Comparison of ENCODE assay signal across 20 cellular contexts in the genomic region with DNA sequence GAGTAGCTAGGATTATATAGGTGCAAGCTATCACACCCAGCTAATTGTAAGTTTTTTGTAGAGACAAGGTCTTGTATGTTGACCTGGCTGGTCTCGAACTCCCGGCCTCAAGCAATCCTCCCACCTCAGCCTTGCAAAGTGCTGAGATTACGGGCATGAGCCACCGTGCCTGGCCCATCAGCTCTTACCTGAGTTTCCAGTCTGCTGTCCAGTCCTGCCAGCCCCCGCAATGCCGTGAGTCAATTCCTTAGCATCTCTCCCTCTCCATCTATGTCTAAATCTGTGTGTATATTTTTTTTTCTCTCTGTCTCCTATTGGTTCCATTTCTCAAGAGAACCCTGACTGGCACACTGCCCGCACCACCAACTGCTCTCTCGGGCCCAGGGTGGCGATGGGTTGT.
DNase-seq lines count a peak whose midpoint lies in the region; ATAC-seq and TF ChIP-seq lines count a peak whose summit lies in the region.
"Had no signal": no experiment of that assay in that cellular context is flagged by ENCODE, and none has a peak within 500 bp of the region (broad histone marks: within the 10 kb centered on the region; RNA-seq: fewer than 3 reads in every experiment).

No MANE protein-coding gene starts in this region.

- DNase-seq in activated effector memory CD4-positive, alpha-beta T cell treated with anti-CD3 and anti-CD28 coated beads, Interleukin-2, amount 50 U/mL, for 16 hours = peak; percentile 37
- no peak for DNase-seq in activated effector memory CD4-positive, alpha-beta T cell treated with Interleukin-2 at 50 U/mL for 16 hours
- DNase-seq in mesenteric fat pad (ENCODE audit: low spot score) (peak; percentile 71), stomach (peak; percentile 22), HEK293T (ENCODE audit: extremely low spot score) (no peak)
- DNase-seq in activated CD4-positive, alpha-beta T cell treated with anti-CD3 and anti-CD28 coated beads, Interleukin-2, amount 10 ng/mL, durations not matched to agents 24 days and 14 days = no peak
- DNase-seq: 8988T; ACHN; AML-193; BE2C; CD4-positive, alpha-beta T cell; CD8-positive, alpha-beta memory T cell; DMS153; DND-41; GOT3 had no signal

- no peaks in the 10 kb centered on the region for H3K36me3 ChIP-seq in stomach
- H3K36me3 ChIP-seq: BE2C; BLaER1 treated with 17β-estradiol and CSF1 and Interleukin-3, amounts not matched to agents 10 nM and 100 nM; HAP-1 had no signal

- CTCF ChIA-PET in HEK293T (lab: Yijun Ruan, JAX) = no interaction called here

- H3K4me3 ChIP-seq in stomach = no peak overlapping the region
- H3K4me3 ChIP-seq: A549; BLaER1 treated with 17β-estradiol and CSF1 and Interleukin-3, amounts not matched to agents 10 nM and 100 nM; HAP-1 had no signal

- no peak for TF ChIP-seq CTCF in stomach (IDR thresholded peaks at IDR 0.05)

- TF ChIP-seq POLR2A in stomach (IDR thresholded peaks at IDR 0.05) = no peak

- POLR2A ChIA-PET in HEK293T (lab: Yijun Ruan, JAX) = no interaction called here

- H3K36me3 Mint-ChIP-seq in activated CD4-positive, alpha-beta T cell treated with anti-CD3 and anti-CD28 coated beads, Interleukin-2, amount 10 ng/mL, durations not matched to agents 24 days and 14 days (ENCODE audit: low read depth) = no peaks in the 10 kb centered on the region
- peaks cover 19% of the 10 kb centered on the region for H3K36me3 Mint-ChIP-seq in stimulated activated memory B cell treated with anti-CD40 and anti-IgM and Interleukin-4, amounts not matched to agents 10 μg/mL and 1 μg/mL and 100 μg/mL, for 72 hours
- H3K36me3 Mint-ChIP-seq: CD14-positive monocyte had no signal

- H3K27me3 ChIP-seq in stomach = no peaks in the 10 kb centered on the region
- H3K27me3 ChIP-seq: BE2C; BLaER1 treated with 17β-estradiol and CSF1 and Interleukin-3, amounts not matched to agents 10 nM and 100 nM had no signal

- intact Hi-C loops in stomach (cut with DNase I; ENCODE audit: low total_unique reads) = no loop called here
- intact Hi-C loops in activated CD4-positive, alpha-beta T cell treated with anti-CD3 and anti-CD28 coated beads, Interleukin-2, amount 10 ng/mL, durations not matched to agents 24 days and 14 days (cut with micrococcal nuclease) = no loop called here

- H3K4me3 Mint-ChIP-seq in activated CD4-positive, alpha-beta T cell treated with anti-CD3 and anti-CD28 coated beads, Interleukin-2, amount 10 ng/mL, durations not matched to agents 24 days and 14 days = no peak overlapping the region
- no peak overlapping the region for H3K4me3 Mint-ChIP-seq in stimulated activated memory B cell treated with anti-CD40 and anti-IgM and Interleukin-4, amounts not matched to agents 10 μg/mL and 1 μg/mL and 100 μg/mL, for 72 hours
- H3K4me3 Mint-ChIP-seq: CD14-positive monocyte; CD4-positive, alpha-beta T cell; CD8-positive, alpha-beta memory T cell had no signal

- H3K4me1 ChIP-seq in stomach = no peaks in the 10 kb centered on the region
- H3K4me1 ChIP-seq: A549, BE2C, HAP-1 had no signal

- 93 to 98% (median 95%) methylated on average over 9 of the region's 9 CpGs for WGBS in stomach, 5 donors

- no peak overlapping the region for H3K27ac ChIP-seq in stomach
- H3K27ac ChIP-seq: A549; BLaER1 treated with 17β-estradiol and CSF1 and Interleukin-3, amounts not matched to agents 10 nM and 100 nM had no signal

- peaks cover 0 to 6% (median 3%) of the 10 kb centered on the region in 4 donors for H3K9me3 ChIP-seq in stomach
- H3K9me3 ChIP-seq: A549; BE2C; BLaER1 treated with 17β-estradiol and CSF1 and Interleukin-3, amounts not matched to agents 10 nM and 100 nM; HAP-1 had no signal

- no peak overlapping the region for H3K27ac Mint-ChIP-seq in activated CD4-positive, alpha-beta T cell treated with anti-CD3 and anti-CD28 coated beads, Interleukin-2, amount 10 ng/mL, durations not matched to agents 24 days and 14 days
- no peak overlapping the region for H3K27ac Mint-ChIP-seq in stimulated activated memory B cell treated with anti-CD40 and anti-IgM and Interleukin-4, amounts not matched to agents 10 μg/mL and 1 μg/mL and 100 μg/mL, for 72 hours
- H3K27ac Mint-ChIP-seq: CD14-positive monocyte; CD4-positive, alpha-beta T cell; CD8-positive, alpha-beta memory T cell had no signal

- TF ChIP-seq EP300 in stomach (IDR thresholded peaks at IDR 0.05) = no peak

- H3K27me3 Mint-ChIP-seq in activated CD4-positive, alpha-beta T cell treated with anti-CD3 and anti-CD28 coated beads, Interleukin-2, amount 10 ng/mL, durations not matched to agents 24 days and 14 days = no peaks in the 10 kb centered on the region
- no peaks in the 10 kb centered on the region for H3K27me3 Mint-ChIP-seq in stimulated activated memory B cell treated with anti-CD40 and anti-IgM and Interleukin-4, amounts not matched to agents 10 μg/mL and 1 μg/mL and 100 μg/mL, for 72 hours
- H3K27me3 Mint-ChIP-seq: CD4-positive, alpha-beta T cell; CD8-positive, alpha-beta memory T cell had no signal

- no peaks in the 10 kb centered on the region for H3K9me3 Mint-ChIP-seq in activated CD4-positive, alpha-beta T cell treated with anti-CD3 and anti-CD28 coated beads, Interleukin-2, amount 10 ng/mL, durations not matched to agents 24 days and 14 days
- peaks cover 8% of the 10 kb centered on the region for H3K9me3 Mint-ChIP-seq in stimulated activated memory B cell treated with anti-CD40 and anti-IgM and Interleukin-4, amounts not matched to agents 10 μg/mL and 1 μg/mL and 100 μg/mL, for 72 hours

- ATAC-seq in stimulated activated memory B cell treated with anti-CD40 and anti-IgM and Interleukin-4, amounts not matched to agents 10 μg/mL and 1 μg/mL and 100 μg/mL, for 72 hours = no peak
- ATAC-seq: A549 had no signal

- no peaks in the 10 kb centered on the region for H3K4me1 Mint-ChIP-seq in activated CD4-positive, alpha-beta T cell treated with anti-CD3 and anti-CD28 coated beads, Interleukin-2, amount 10 ng/mL, durations not matched to agents 24 days and 14 days
- H3K4me1 Mint-ChIP-seq in stimulated activated memory B cell treated with anti-CD40 and anti-IgM and Interleukin-4, amounts not matched to agents 10 μg/mL and 1 μg/mL and 100 μg/mL, for 72 hours = no peaks in the 10 kb centered on the region
- H3K4me1 Mint-ChIP-seq: CD14-positive monocyte; CD8-positive, alpha-beta memory T cell had no signal

TF ChIP-seq in HEK293T, 16 proteins besides CTCF, POLR2A, EP300 and RAD21:
- TF ChIP-seq HDGF (IDR thresholded peaks at IDR 0.05; ENCODE audit: borderline replicate concordance) (no peak), ARNT (IDR thresholded peaks at IDR 0.05) (no peak), SP1 (IDR thresholded peaks at IDR 0.05) (no peak), SUZ12 (IDR thresholded peaks at IDR 0.05) (no peak), FOXK2 (IDR thresholded peaks at IDR 0.05) (no peak), NFRKB (IDR thresholded peaks at IDR 0.05) (no peak), ZNF384 (IDR thresholded peaks at IDR 0.05) (no peak), ELF4 (IDR thresholded peaks at IDR 0.05) (no peak), BHLHE40 (IDR thresholded peaks at IDR 0.05; ENCODE audit: borderline replicate concordance) (no peak), LEF1 (IDR thresholded peaks at IDR 0.05; ENCODE audit: borderline replicate concordance) (no peak), CTBP1 (IDR thresholded peaks at IDR 0.05; ENCODE audit: borderline replicate concordance) (no peak), FOXA1 (IDR thresholded peaks at IDR 0.05) (no peak), FOXM1 (IDR thresholded peaks at IDR 0.05; ENCODE audit: borderline replicate concordance) (no peak), L3MBTL2 (conservative IDR thresholded peaks at IDR 0.05) (no peak)
- TF ChIP-seq, protein P1, sequence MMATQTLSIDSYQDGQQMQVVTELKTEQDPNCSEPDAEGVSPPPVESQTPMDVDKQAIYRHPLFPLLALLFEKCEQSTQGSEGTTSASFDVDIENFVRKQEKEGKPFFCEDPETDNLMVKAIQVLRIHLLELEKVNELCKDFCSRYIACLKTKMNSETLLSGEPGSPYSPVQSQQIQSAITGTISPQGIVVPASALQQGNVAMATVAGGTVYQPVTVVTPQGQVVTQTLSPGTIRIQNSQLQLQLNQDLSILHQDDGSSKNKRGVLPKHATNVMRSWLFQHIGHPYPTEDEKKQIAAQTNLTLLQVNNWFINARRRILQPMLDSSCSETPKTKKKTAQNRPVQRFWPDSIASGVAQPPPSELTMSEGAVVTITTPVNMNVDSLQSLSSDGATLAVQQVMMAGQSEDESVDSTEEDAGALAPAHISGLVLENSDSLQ (IDR thresholded peaks at IDR 0.05) = no peak

Comparison
In these comparisons a context has a peak if more than half of its experiments do, and no peak if none do; other contexts are left out.
1. DNase-seq: peak in activated effector memory CD4-positive, alpha-beta T cell treated with anti-CD3 and anti-CD28 coated beads, Interleukin-2, amount 50 U/mL, for 16 hours (single experiment), mesenteric fat pad (single experiment) and stomach (single experiment); none in activated effector memory CD4-positive, alpha-beta T cell treated with Interleukin-2 at 50 U/mL for 16 hours (single experiment), activated CD4-positive, alpha-beta T cell treated with anti-CD3 and anti-CD28 coated beads, Interleukin-2, amount 10 ng/mL, durations not matched to agents 24 days and 14 days (single experiment) and HEK293T (single experiment).